ENCODE assay signal across 23 cellular contexts in genomic region chr12:124722871-124723270, GRCh38.
"Had no signal": no experiment of that assay in that cellular context is flagged by ENCODE, and none has a peak within 500 bp of the region (broad histone marks: within the 10 kb centered on the region; RNA-seq: fewer than 3 reads in every experiment).

No MANE protein-coding gene starts in this region.

- H3K36me3 ChIP-seq: ovary, right lobe of liver, transverse colon had no signal

- DNase-seq: activated CD4-positive, alpha-beta T cell treated with anti-CD3 and anti-CD28 coated beads for 48 hours; activated CD4-positive, alpha-beta T cell treated with anti-CD3 and anti-CD28 coated beads, Interleukin-2, amount 50 U/mL, for 48 hours; activated CD8-positive, alpha-beta memory T cell treated with anti-CD3 and anti-CD28 coated beads for 24 hours; activated effector memory CD4-positive, alpha-beta T cell treated with Interleukin-2 at 50 U/mL for 16 hours; activated naive CD4-positive, alpha-beta T cell treated with Interleukin-2 at 50 U/mL for 16 hours; anterior cingulate cortex; cortex of kidney; effector memory CD8-positive, alpha-beta T cell; islet precursor cell; left cardiac atrium; naive B cell; nephron progenitor cell; ovary; right lobe of liver; small intestine; stimulated activated CD4-positive, alpha-beta T cell treated with anti-CD3 and anti-CD28 coated beads, Interleukin-15, amount 100 ng/mL, for 24 hours; stimulated activated naive CD4-positive, alpha-beta T cell; T-helper 1 cell; transverse colon had no signal

- H3K4me3 Mint-ChIP-seq: activated naive CD8-positive, alpha-beta T cell; effector memory CD8-positive, alpha-beta T cell; mesothelial cell of epicardium; nephron progenitor cell; T-helper 2 cell treated with Interferon-gamma antibody and Interleukin-4, amounts not matched to agents 5 μg/mL and 100 μg/mL, for 36 hours had no signal

- H3K9me3 Mint-ChIP-seq: effector memory CD8-positive, alpha-beta T cell; T-helper 2 cell treated with Interferon-gamma antibody and Interleukin-4, amounts not matched to agents 5 μg/mL and 100 μg/mL, for 36 hours had no signal

- H3K27ac Mint-ChIP-seq: activated naive CD8-positive, alpha-beta T cell; effector memory CD8-positive, alpha-beta T cell; mesothelial cell of epicardium; naive B cell; nephron progenitor cell; progenitor cell of endocrine pancreas; T-helper 2 cell treated with Interferon-gamma antibody and Interleukin-4, amounts not matched to agents 5 μg/mL and 100 μg/mL, for 36 hours had no signal

- H3K9me3 ChIP-seq: ovary, right lobe of liver, transverse colon had no signal

- H3K27me3 Mint-ChIP-seq: activated naive CD8-positive, alpha-beta T cell had no signal

- H3K36me3 Mint-ChIP-seq: activated naive CD8-positive, alpha-beta T cell; mesothelial cell of epicardium; naive B cell had no signal

- H3K4me3 ChIP-seq: ovary, right lobe of liver, transverse colon had no signal

- H3K27ac ChIP-seq: ovary, right lobe of liver had no signal

- ATAC-seq: effector memory CD8-positive, alpha-beta T cell; left cardiac atrium; right lobe of liver had no signal

- H3K27me3 ChIP-seq: ovary, right lobe of liver, transverse colon had no signal
